10 cellular contexts compared by ENCODE assay signal in the genomic region with DNA sequence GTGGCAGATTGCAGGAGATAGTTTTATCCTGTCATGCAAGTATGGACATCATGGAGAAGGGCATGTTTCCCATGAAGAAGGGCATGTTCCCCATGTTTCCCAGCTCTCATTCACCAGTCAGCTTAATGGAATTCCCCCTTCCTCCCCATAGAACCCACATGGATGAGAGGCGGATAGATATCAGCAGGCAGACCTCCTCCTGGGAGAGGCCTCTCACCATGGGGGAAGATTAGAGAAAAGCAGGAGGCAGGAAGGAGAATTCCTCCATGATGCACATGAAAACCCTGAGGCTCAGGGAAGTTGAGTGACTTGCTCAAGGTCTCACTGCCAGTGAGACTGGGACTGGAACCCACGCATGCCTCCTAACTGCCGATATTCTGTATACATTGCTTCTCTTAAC.
DNase-seq lines count a peak whose midpoint lies in the region; ATAC-seq and TF ChIP-seq lines count a peak whose summit lies in the region.
"Had no signal": no experiment of that assay in that cellular context is flagged by ENCODE, and none has a peak within 500 bp of the region (broad histone marks: within the 10 kb centered on the region; RNA-seq: fewer than 3 reads in every experiment).

No MANE protein-coding gene starts in this region.

- H3K36me3 ChIP-seq in Karpas-422 (ENCODE audit: insufficient read depth, low read length), result no peaks in the 10 kb centered on the region

- H2AFZ ChIP-seq in Karpas-422 (ENCODE audit: low read length), result peak overlapping the region; percentile 88; the same call in 1 of the 2 replicates

- TF ChIP-seq CTCF in astrocyte of the spinal cord (IDR thresholded peaks at IDR 0.05; ENCODE audit: low read depth, low read length), result no peak

- H4K20me1 ChIP-seq in Karpas-422 (ENCODE audit: insufficient read depth, low read depth, low read length), result no peaks in the 10 kb centered on the region

- no peaks in the 10 kb centered on the region for H3K9me3 Mint-ChIP-seq in natural killer cell treated with Interleukin-12 subunit alpha and Interleukin-12 subunit beta and Interleukin-15 and Interleukin-18, amount 100 ng/mL, for 72 hours

- H3K4me3 ChIP-seq in Karpas-422 (ENCODE audit: low read length), result no peak overlapping the region; the same call in 1 of the 2 replicates
- no peak overlapping the region for H3K4me3 ChIP-seq in astrocyte of the spinal cord (ENCODE audit: low read depth, low read length)

- H3K4me1 Mint-ChIP-seq in natural killer cell treated with Interleukin-12 subunit alpha and Interleukin-12 subunit beta and Interleukin-15 and Interleukin-18, amount 100 ng/mL, for 72 hours (ENCODE audit: low read depth in 2 of 2), result peaks cover 67 to 69% of the 10 kb centered on the region in 2 donors

- no peaks in the 10 kb centered on the region for H3K79me2 ChIP-seq in Karpas-422 (ENCODE audit: low read length)

- in situ Hi-C loops in astrocyte of the spinal cord (cut with HindIII; ENCODE audit: low sequenced_read_pairs), result no loop called here

- ATAC-seq in natural killer cell treated with Interleukin-12 subunit alpha and Interleukin-12 subunit beta and Interleukin-15 and Interleukin-18, amount 100 ng/mL, for 72 hours, result no peak
- ATAC-seq in GM21526 (IDR thresholded peaks at IDR 0.05; ENCODE audit: low FRiP score, unreplicated experiment), result no peak

- peak overlapping the region; percentile 98 for H3K27ac Mint-ChIP-seq in natural killer cell treated with Interleukin-12 subunit alpha and Interleukin-12 subunit beta and Interleukin-15 and Interleukin-18, amount 100 ng/mL, for 72 hours

- peak overlapping the region; percentile 37; the same call in 1 of the 2 replicates for H3K9ac ChIP-seq in Karpas-422 (ENCODE audit: low read length)
- H3K9ac ChIP-seq: KMS-11 had no signal

- H3K27ac ChIP-seq in Karpas-422 (ENCODE audit: low read length), result no peak overlapping the region
- H3K27ac ChIP-seq: epithelial cell of prostate, KMS-11 had no signal

- H3K36me3 Mint-ChIP-seq in natural killer cell treated with Interleukin-12 subunit alpha and Interleukin-12 subunit beta and Interleukin-15 and Interleukin-18, amount 100 ng/mL, for 72 hours, result no peaks in the 10 kb centered on the region

- peaks cover 8% of the 10 kb centered on the region for H3K4me1 ChIP-seq in Karpas-422 (ENCODE audit: low read length)

- no peak overlapping the region for H3K4me2 ChIP-seq in Karpas-422 (ENCODE audit: low read depth, low read length, poor library complexity, severe bottlenecking)
- H3K4me2 ChIP-seq: KMS-11 had no signal

- H3K27me3 Mint-ChIP-seq in natural killer cell treated with Interleukin-12 subunit alpha and Interleukin-12 subunit beta and Interleukin-15 and Interleukin-18, amount 100 ng/mL, for 72 hours, result no peaks in the 10 kb centered on the region

- H3K9me3 ChIP-seq in Karpas-422 (ENCODE audit: low read length), result no peaks in the 10 kb centered on the region

- H3K27me3 ChIP-seq in Karpas-422 (ENCODE audit: low read length), result no peaks in the 10 kb centered on the region

- DNase-seq in GM04504 (ENCODE audit: low read depth) (peak; percentile 15), Karpas-422 (no peak), astrocyte of the spinal cord (ENCODE audit: low read depth, low spot score) (peak; percentile 57), NCI-H748 (lab: John Stamatoyannopoulos, UW; ENCODE audit: unreplicated experiment) (no peak)
- DNase-seq in natural killer cell treated with Interleukin-12 subunit alpha and Interleukin-12 subunit beta and Interleukin-15 and Interleukin-18, amount 100 ng/mL, for 72 hours (ENCODE audit: low spot score), result no peak
- DNase-seq in stimulated activated CD4-positive, alpha-beta T cell treated with anti-CD3 and anti-CD28 coated beads, Interleukin-15, amount 100 ng/mL, for 24 hours, result no peak
- DNase-seq: NCI-H510A had no signal

- no peaks in the 10 kb centered on the region for H3K9me2 ChIP-seq in Karpas-422 (replicated peaks; ENCODE audit: insufficient read depth, low read length)

- H3K4me3 Mint-ChIP-seq in natural killer cell treated with Interleukin-12 subunit alpha and Interleukin-12 subunit beta and Interleukin-15 and Interleukin-18, amount 100 ng/mL, for 72 hours, result peak overlapping the region; percentile 88

Comparison
In these comparisons a context has a peak if more than half of its experiments do, and no peak if none do; other contexts are left out.
1. DNase-seq: peak in GM04504 (single experiment) and astrocyte of the spinal cord (single experiment); none in Karpas-422 (single experiment), natural killer cell treated with Interleukin-12 subunit alpha and Interleukin-12 subunit beta and Interleukin-15 and Interleukin-18, amount 100 ng/mL, for 72 hours (single experiment), NCI-H748 (single experiment) and stimulated activated CD4-positive, alpha-beta T cell treated with anti-CD3 and anti-CD28 coated beads, Interleukin-15, amount 100 ng/mL, for 24 hours (single experiment).